ENCODE assay signal across 10 cellular contexts in the genomic region with DNA sequence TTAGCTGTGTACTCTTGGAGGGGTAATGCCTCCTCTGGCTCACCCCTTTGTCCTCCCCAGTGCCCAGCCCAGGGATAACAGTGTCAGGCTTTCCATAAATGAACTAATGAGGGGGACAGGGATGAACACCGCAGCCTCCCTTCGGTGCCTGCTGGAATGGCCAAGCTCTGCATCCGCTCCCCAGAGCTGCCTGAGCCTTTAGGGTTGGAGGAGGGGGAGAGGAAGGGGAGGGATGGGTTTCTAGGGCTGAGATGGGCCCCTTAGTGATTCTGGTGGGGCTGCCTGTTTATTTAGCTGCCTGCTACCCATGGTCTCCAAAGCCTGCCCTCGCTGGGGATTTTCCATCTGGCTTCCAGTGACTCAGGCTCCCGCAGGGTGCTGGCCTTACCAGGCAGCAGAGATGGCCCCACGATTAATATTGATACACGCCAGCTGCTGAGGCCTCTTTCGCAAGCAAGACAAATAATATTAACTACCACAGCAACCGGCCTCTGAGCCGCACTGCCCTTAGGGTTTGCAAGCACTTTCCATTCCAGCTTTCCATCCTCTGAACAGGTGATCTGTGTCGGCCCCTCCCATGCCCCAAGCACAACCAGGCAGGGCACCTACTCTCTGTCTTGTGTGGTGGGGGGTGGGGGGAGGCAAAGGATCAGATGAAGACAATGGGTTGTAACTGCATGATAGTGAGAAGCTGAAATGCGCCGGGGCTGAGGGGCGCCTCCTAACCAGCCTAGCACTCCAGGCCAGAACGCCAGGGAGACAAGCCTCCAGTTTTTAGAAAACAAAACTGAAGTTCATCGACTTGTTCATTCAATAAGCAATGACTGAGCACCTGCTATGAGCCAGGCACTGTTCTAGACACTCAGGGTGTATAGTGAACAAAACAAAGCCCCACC. TPM values are rescaled to one million over a fixed set of nuclear protein-coding genes. Genes with fewer than 3 reads are reported as not detected.
DNase-seq lines count a peak whose midpoint lies in the region; ATAC-seq and TF ChIP-seq lines count a peak whose summit lies in the region.
"Had no signal": no experiment of that assay in that cellular context is flagged by ENCODE, and none has a peak within 500 bp of the region (broad histone marks: within the 10 kb centered on the region; RNA-seq: fewer than 3 reads in every experiment).

No MANE protein-coding gene starts in this region.

- peak overlapping the region; percentile 62 for H3K27ac ChIP-seq in smooth muscle cell (ENCODE audit: low read depth)
- H3K27ac ChIP-seq: thoracic aorta had no signal

- H3K9ac ChIP-seq in smooth muscle cell (ENCODE audit: low read depth), result no peak overlapping the region

- no peak overlapping the region for H2AFZ ChIP-seq in smooth muscle cell (ENCODE audit: low read depth)

- peaks cover 3% of the 10 kb centered on the region for H3K4me1 ChIP-seq in smooth muscle cell (ENCODE audit: low read depth)

- WGBS in smooth muscle cell (ENCODE audit: low lambda C conversion rate), result 44% methylated on average over 16 of the region's 16 CpGs

- ATAC-seq in HG03565 (IDR thresholded peaks at IDR 0.05; ENCODE audit: unreplicated experiment) (no peak), HG02759 (IDR thresholded peaks at IDR 0.05; ENCODE audit: unreplicated experiment) (no peak), HG02798 (IDR thresholded peaks at IDR 0.05; ENCODE audit: poor library complexity, unreplicated experiment) (no peak), HG03520 (IDR thresholded peaks at IDR 0.05; ENCODE audit: unreplicated experiment) (no peak)
- ATAC-seq: natural killer cell had no signal

- TF ChIP-seq CTCF in HFF-Myc (IDR thresholded peaks at IDR 0.05; ENCODE audit: low read depth, low read length, missing control alignments), result no peak
- TF ChIP-seq CTCF in smooth muscle cell (IDR thresholded peaks at IDR 0.05; ENCODE audit: borderline replicate concordance, insufficient read depth, poor library complexity, severe bottlenecking), result no peak

- H3K27me3 ChIP-seq in smooth muscle cell (ENCODE audit: low read depth), result no peaks in the 10 kb centered on the region

- no peaks in the 10 kb centered on the region for H3F3A ChIP-seq in smooth muscle cell (ENCODE audit: low read depth)

- no peaks in the 10 kb centered on the region for H3K9me3 ChIP-seq in smooth muscle cell (replicated peaks; ENCODE audit: low read depth)
- H3K9me3 ChIP-seq: thoracic aorta had no signal

- H3K4me3 ChIP-seq in HFF-Myc (replicated peaks; ENCODE audit: low read depth, low read length) (no peak overlapping the region), smooth muscle cell (no peak overlapping the region)
- H3K4me3 ChIP-seq: thoracic aorta had no signal

- no peaks in the 10 kb centered on the region for H3K79me2 ChIP-seq in smooth muscle cell (ENCODE audit: low read depth)

- peak overlapping the region; percentile 57 for H3K4me2 ChIP-seq in smooth muscle cell

- H3K36me3 ChIP-seq in smooth muscle cell (ENCODE audit: low read depth), result no peaks in the 10 kb centered on the region
- H3K36me3 ChIP-seq: thoracic aorta had no signal

- H4K20me1 ChIP-seq in smooth muscle cell (ENCODE audit: low read depth), result no peaks in the 10 kb centered on the region

- peak; percentile 55 for DNase-seq in HFF-Myc (ENCODE audit: extremely low read depth, low read depth)
- peak; percentile 91 for DNase-seq in NCI-H748 treated with DMSO at 0.1 percent for 48 hours (lab: John Stamatoyannopoulos, UW)
- DNase-seq in fibroblast of peridontal ligament (ENCODE audit: extremely low read depth), result peak; percentile 64
- DNase-seq in smooth muscle cell (lab: John Stamatoyannopoulos, UW; ENCODE audit: unreplicated experiment), result peak; percentile 56
- DNase-seq: natural killer cell had no signal

RNA-seq across cellular contexts. Expression of a gene that starts 56.7 kb away (rescaled TPM):
- 35.5 and 36.3 TPM in 2 replicates for total RNA-seq in smooth muscle cell
- polyA plus RNA-seq in smooth muscle cell, result 23.9 and 38.0 TPM in 2 replicates
